In genomic region chr14:23725980-23726746, GRCh38 we compare ENCODE assay signal across 24 cellular contexts.
DNase-seq lines count a peak whose midpoint lies in the region; ATAC-seq, FAIRE-seq and TF ChIP-seq lines count a peak whose summit lies in the region.
"Had no signal": no experiment of that assay in that cellular context is flagged by ENCODE, and none has a peak within 500 bp of the region (broad histone marks: within the 10 kb centered on the region; RNA-seq: fewer than 3 reads in every experiment).

No MANE protein-coding gene starts in this region.

- no peak overlapping the region for H2BK15ac ChIP-seq in IMR-90 (ENCODE audit: low read depth, low read length)

- H3K4me2 ChIP-seq in IMR-90 (ENCODE audit: low read depth, low read length): no peak overlapping the region

- no peak overlapping the region for H3K27ac ChIP-seq in IMR-90 (ENCODE audit: insufficient read depth, low read length)
- H3K27ac ChIP-seq: C4-2B had no signal

- no peak overlapping the region for H2BK20ac ChIP-seq in IMR-90 (ENCODE audit: low read depth, low read length)

- no peak for TF ChIP-seq RAD21 in IMR-90 (IDR thresholded peaks at IDR 0.05; ENCODE audit: low read length)

- no TSS peak for BruUV-seq in IMR-90 (replicated peaks; lab: Mats Ljungman, UMichigan)
- no TSS peak for BruUV-seq in Caco-2 (replicated peaks; lab: Mats Ljungman, UMichigan)

- POLR2A ChIA-PET in IMR-90 (lab: Charles Lee; ENCODE audit: unreplicated experiment): no interaction called here
- POLR2A ChIA-PET in Caco-2 (lab: Charles Lee): no interaction called here

- no peaks in the 10 kb centered on the region for H3K4me1 ChIP-seq in IMR-90 (ENCODE audit: control insufficient read depth, insufficient read depth, low read length)
- H3K4me1 ChIP-seq in Caco-2: no peaks in the 10 kb centered on the region

- in situ Hi-C loops in IMR-90 (cut with MboI; ENCODE audit: low sequenced_read_pairs): loop anchor here (5.0 kb wide), 1 partner anchor 186 kb away; no protein-coding TSS in a partner anchor

- ATAC-seq in IMR-90 (ENCODE audit: low read depth): no peak
- ATAC-seq: SK-N-SH treated with all-trans-retinoic acid at 6 μM for 48 hours, T-cell had no signal

- DNase-seq in EH (ENCODE audit: low read depth) (peak; percentile 21), IMR-90 (no peak), bronchial epithelial cell (ENCODE audit: low read depth) (peak; percentile 26), posterior vena cava (ENCODE audit: low spot score) (peak; percentile 48), cortex of kidney (lab: John Stamatoyannopoulos, UW) (no peak), Caco-2 (no peak), COLO829 (ENCODE audit: low spot score) (no peak)
- DNase-seq: ACHN, AML-193, DND-41, GF-D8, Karpas-422, NCI-H1105, NCI-H1694, NCI-H2107, NCI-H510A treated with DMSO at 0.1 percent for 48 hours, NCI-H774, RPMI8226, SIG-M5, T-cell had no signal

- no peaks in the 10 kb centered on the region for H3K9me1 ChIP-seq in IMR-90 (ENCODE audit: insufficient read depth, low read length)

- H3K4me1 Mint-ChIP-seq in Caco-2 (ENCODE audit: low read depth, unreplicated experiment): no peaks in the 10 kb centered on the region
- H3K4me1 Mint-ChIP-seq: IgD-negative memory B cell, T-cell had no signal

- no peak overlapping the region for H3K4me3 Mint-ChIP-seq in Caco-2 (ENCODE audit: unreplicated experiment)
- H3K4me3 Mint-ChIP-seq: IgD-negative memory B cell, T-cell had no signal

- H4K91ac ChIP-seq in IMR-90 (ENCODE audit: insufficient read depth, low read depth, low read length): no peak overlapping the region

- no peaks in the 10 kb centered on the region for H3K36me3 ChIP-seq in IMR-90 (ENCODE audit: control insufficient read depth, insufficient read depth, low read length)
- no peaks in the 10 kb centered on the region for H3K36me3 ChIP-seq in bronchial epithelial cell (ENCODE audit: control insufficient read depth, insufficient read depth, low read length)
- no peaks in the 10 kb centered on the region for H3K36me3 ChIP-seq in Caco-2 (ENCODE audit: control insufficient read depth, insufficient read depth, low read length)

- peaks cover 9% of the 10 kb centered on the region for H3K27me3 Mint-ChIP-seq in Caco-2 (ENCODE audit: insufficient read depth, unreplicated experiment)

- no peaks in the 10 kb centered on the region for H3K9me3 Mint-ChIP-seq in Caco-2 (ENCODE audit: unreplicated experiment)
- H3K9me3 Mint-ChIP-seq: IgD-negative memory B cell, T-cell had no signal

- H2BK120ac ChIP-seq in IMR-90 (ENCODE audit: low read depth, low read length): no peak overlapping the region

- no peak overlapping the region for H2AK5ac ChIP-seq in IMR-90 (ENCODE audit: low read depth, low read length)

- H3K9ac ChIP-seq in IMR-90 (ENCODE audit: low read depth, low read length): no peak overlapping the region

- H3K9me3 ChIP-seq in IMR-90 (ENCODE audit: control insufficient read depth, insufficient read depth, low read length): no peaks in the 10 kb centered on the region
- no peaks in the 10 kb centered on the region for H3K9me3 ChIP-seq in Caco-2

- H3K4me3 ChIP-seq in IMR-90 (ENCODE audit: insufficient read depth, low read depth, low read length): no peak overlapping the region
- H3K4me3 ChIP-seq in bronchial epithelial cell (ENCODE audit: low read depth, low read length): no peak overlapping the region
- no peak overlapping the region for H3K4me3 ChIP-seq in Caco-2 (ENCODE audit: low read depth, low read length)

- CTCF ChIA-PET in IMR-90 (lab: Yijun Ruan, JAX): interaction anchor here (0.7 to 1.0 kb wide), 2 partner anchors 9 to 187 kb away, joined by 3 read pairs; no protein-coding TSS in a partner anchor
- CTCF ChIA-PET in Caco-2 (lab: Charles Lee): interaction anchor here (1.6 kb wide), 1 partner anchor 184 kb away, joined by 55 read pairs; no protein-coding TSS in a partner anchor

- H3K27ac Mint-ChIP-seq in Caco-2 (ENCODE audit: unreplicated experiment): no peak overlapping the region
- H3K27ac Mint-ChIP-seq: T-cell had no signal

- H3K56ac ChIP-seq in IMR-90 (ENCODE audit: extremely low read depth, insufficient read depth, low read length): no peak overlapping the region

- H3K18ac ChIP-seq in IMR-90 (ENCODE audit: low read depth, low read length): no peak overlapping the region

- dilution Hi-C loops in IMR-90 (cut with HindIII; ENCODE audit: low sequenced_read_pairs, unreplicated experiment): no loop called here

- H2BK5ac ChIP-seq in IMR-90 (ENCODE audit: low read depth, low read length, poor library complexity, severe bottlenecking): no peak overlapping the region

- H4K20me1 ChIP-seq in IMR-90 (ENCODE audit: insufficient read depth, low read length): no peaks in the 10 kb centered on the region

- H3K14ac ChIP-seq in IMR-90 (replicated peaks; ENCODE audit: low read depth, low read length): no peak overlapping the region

- no peak for TF ChIP-seq POLR2A in IMR-90 (IDR thresholded peaks at IDR 0.05; ENCODE audit: low read depth, low read length)

- intact Hi-C loops in IMR-90 (cut with micrococcal nuclease) (no loop called here), posterior vena cava (cut with DNase I) (no loop called here), Caco-2 (cut with micrococcal nuclease; ENCODE audit: unreplicated experiment) (no loop called here)

- TF ChIP-seq CTCF in IMR-90 (conservative IDR thresholded peaks at IDR 0.05; ENCODE audit: low read depth, low read length) (no peak), bronchial epithelial cell (IDR thresholded peaks at IDR 0.05; ENCODE audit: insufficient read depth, low read length, severe bottlenecking) (no peak), Caco-2 (IDR thresholded peaks at IDR 0.05; ENCODE audit: insufficient read depth in 1 of 2, low read depth in 1 of 2, low read length in 1 of 2, severe bottlenecking in 1 of 2, unreplicated experiment in 1 of 2) (no peak)

- H3K23ac ChIP-seq in IMR-90 (ENCODE audit: low read depth, low read length): no peak overlapping the region

- H4K8ac ChIP-seq in IMR-90 (ENCODE audit: low read depth in 2 of 2, low read length in 2 of 2): no peak overlapping the region

- no peaks in the 10 kb centered on the region for H3K79me1 ChIP-seq in IMR-90 (ENCODE audit: low read depth in 1 of 2, low read length in 2 of 2)

- H4K5ac ChIP-seq in IMR-90 (ENCODE audit: low read depth, low read length): no peak overlapping the region

- H3K36me3 Mint-ChIP-seq in Caco-2 (ENCODE audit: insufficient read depth, unreplicated experiment): no peaks in the 10 kb centered on the region
- H3K36me3 Mint-ChIP-seq: IgD-negative memory B cell, T-cell had no signal

- H2AK9ac ChIP-seq in IMR-90 (replicated peaks; ENCODE audit: low read depth, low read length, poor library complexity): no peak overlapping the region

- H2AFZ ChIP-seq in IMR-90 (replicated peaks; ENCODE audit: low read length, poor library complexity): peak overlapping the region; percentile 3

- no peaks in the 10 kb centered on the region for H3K27me3 ChIP-seq in IMR-90 (ENCODE audit: control insufficient read depth, insufficient read depth, low read length)
- no peaks in the 10 kb centered on the region for H3K27me3 ChIP-seq in bronchial epithelial cell (ENCODE audit: control insufficient read depth, insufficient read depth, low read length)
- H3K27me3 ChIP-seq in Caco-2 (replicated peaks; ENCODE audit: control insufficient read depth, insufficient read depth, low read length): no peaks in the 10 kb centered on the region; the same call in 1 of the 2 replicates

- FAIRE-seq in bronchial epithelial cell (lab: Jason Lieb, UNC): no peak
- FAIRE-seq: H1 had no signal

- 0% methylated on average over 1 of the region's 16 CpGs; no CpG with 5 or more reads in 1 of the 2 experiments for WGBS in IMR-90 (ENCODE audit: extremely low coverage in 2 of 2, insufficient read length in 1 of 2), 2 experiments

- no peak overlapping the region for H3K4ac ChIP-seq in IMR-90 (ENCODE audit: low read depth, low read length)

TF ChIP-seq in IMR-90, 13 proteins besides CTCF, POLR2A, EP300 and RAD21:
- TF ChIP-seq BHLHE40 (IDR thresholded peaks at IDR 0.05; ENCODE audit: low read depth, low read length) (no peak), CEBPB (IDR thresholded peaks at IDR 0.05; ENCODE audit: low read depth, low read length) (no peak), RFX5 (IDR thresholded peaks at IDR 0.05; ENCODE audit: low read depth, low read length) (no peak), MAFK (IDR thresholded peaks at IDR 0.05; ENCODE audit: low read depth, low read length) (no peak), MXI1 (IDR thresholded peaks at IDR 0.05; ENCODE audit: borderline replicate concordance, low read depth, low read length) (no peak), SMC3 (IDR thresholded peaks at IDR 0.05; ENCODE audit: low read depth, low read length) (no peak), MAZ (IDR thresholded peaks at IDR 0.05; ENCODE audit: borderline replicate concordance, low read depth, low read length) (no peak), RCOR1 (IDR thresholded peaks at IDR 0.05; ENCODE audit: insufficient replicate concordance, low read length) (no peak), NFE2L2 (IDR thresholded peaks at IDR 0.05; ENCODE audit: low read depth, low read length) (no peak), CHD1 (IDR thresholded peaks at IDR 0.05; ENCODE audit: low read depth, low read length) (no peak)
- TF ChIP-seq, protein P1, sequence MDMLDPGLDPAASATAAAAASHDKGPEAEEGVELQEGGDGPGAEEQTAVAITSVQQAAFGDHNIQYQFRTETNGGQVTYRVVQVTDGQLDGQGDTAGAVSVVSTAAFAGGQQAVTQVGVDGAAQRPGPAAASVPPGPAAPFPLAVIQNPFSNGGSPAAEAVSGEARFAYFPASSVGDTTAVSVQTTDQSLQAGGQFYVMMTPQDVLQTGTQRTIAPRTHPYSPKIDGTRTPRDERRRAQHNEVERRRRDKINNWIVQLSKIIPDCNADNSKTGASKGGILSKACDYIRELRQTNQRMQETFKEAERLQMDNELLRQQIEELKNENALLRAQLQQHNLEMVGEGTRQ (IDR thresholded peaks at IDR 0.05; ENCODE audit: low read depth, low read length): no peak
- TF ChIP-seq, protein P2, sequence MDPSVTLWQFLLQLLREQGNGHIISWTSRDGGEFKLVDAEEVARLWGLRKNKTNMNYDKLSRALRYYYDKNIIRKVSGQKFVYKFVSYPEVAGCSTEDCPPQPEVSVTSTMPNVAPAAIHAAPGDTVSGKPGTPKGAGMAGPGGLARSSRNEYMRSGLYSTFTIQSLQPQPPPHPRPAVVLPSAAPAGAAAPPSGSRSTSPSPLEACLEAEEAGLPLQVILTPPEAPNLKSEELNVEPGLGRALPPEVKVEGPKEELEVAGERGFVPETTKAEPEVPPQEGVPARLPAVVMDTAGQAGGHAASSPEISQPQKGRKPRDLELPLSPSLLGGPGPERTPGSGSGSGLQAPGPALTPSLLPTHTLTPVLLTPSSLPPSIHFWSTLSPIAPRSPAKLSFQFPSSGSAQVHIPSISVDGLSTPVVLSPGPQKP (IDR thresholded peaks at IDR 0.05; ENCODE audit: borderline replicate concordance, low read depth, low read length): no peak

Comparison
In these comparisons a context has a peak if more than half of its experiments do, and no peak if none do; other contexts are left out.
1. DNase-seq: peak in EH (single experiment), bronchial epithelial cell (single experiment) and posterior vena cava (single experiment); none in IMR-90 (single experiment), cortex of kidney (single experiment), Caco-2 (0 of 2) and COLO829 (single experiment).